11 cellular contexts compared by ENCODE assay signal in the genomic region with DNA sequence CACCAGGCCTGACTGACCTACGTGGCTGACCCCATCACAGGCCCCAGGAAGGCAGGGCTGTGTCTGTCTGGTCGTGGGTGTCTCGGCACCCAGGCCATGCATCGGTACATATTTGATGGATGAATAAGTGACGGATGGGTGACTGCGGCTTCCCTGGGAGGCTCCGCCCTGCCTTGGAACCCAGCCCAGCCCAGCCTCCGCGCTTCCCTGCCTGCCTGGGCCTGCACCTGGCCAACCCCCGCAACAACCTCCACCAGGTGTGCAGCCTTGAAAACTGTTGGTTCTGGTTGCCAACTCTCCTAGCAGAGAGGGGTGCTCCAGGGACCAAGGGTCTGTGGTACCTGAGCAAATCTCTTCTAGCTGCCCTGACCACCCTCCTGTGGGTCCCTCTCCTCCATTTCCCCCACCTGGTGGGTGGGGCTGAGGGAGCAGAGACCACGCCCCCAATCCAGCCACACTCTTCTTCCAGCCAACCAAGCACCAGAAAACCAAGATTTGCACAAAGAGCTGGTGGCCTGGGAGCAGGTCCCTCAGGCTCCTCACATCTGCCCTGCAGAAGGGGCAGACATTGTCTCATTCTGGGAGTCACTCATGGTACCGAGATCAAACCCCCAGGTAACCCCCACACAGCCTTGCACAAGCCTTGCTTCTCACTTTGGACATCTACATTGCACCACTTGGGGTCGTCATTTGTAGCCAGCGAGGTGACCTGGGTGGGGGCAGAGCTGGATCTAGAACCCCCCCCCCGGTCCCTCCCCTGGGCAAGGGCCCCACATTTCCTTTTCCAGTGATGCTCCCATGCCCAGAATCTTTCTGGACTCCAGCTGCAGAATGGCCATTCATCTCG.
DNase-seq lines count a peak whose midpoint lies in the region; ATAC-seq, FAIRE-seq and TF ChIP-seq lines count a peak whose summit lies in the region.
"Had no signal": no experiment of that assay in that cellular context is flagged by ENCODE, and none has a peak within 500 bp of the region (broad histone marks: within the 10 kb centered on the region; RNA-seq: fewer than 3 reads in every experiment).

No MANE protein-coding gene starts in this region.

- no TSS peak for BruUV-seq in K562 (replicated peaks; lab: Mats Ljungman, UMichigan)

- no peak for FAIRE-seq in K562 (lab: Jason Lieb, UNC)
- FAIRE-seq: GM12878 had no signal

- no peak overlapping the region for H3K4me3 ChIP-seq in K562
- H3K4me3 ChIP-seq: GM12878 had no signal

- no peak overlapping the region for H3K27ac ChIP-seq in K562 (ENCODE audit: extremely low read depth, low read depth, low read length)
- H3K27ac ChIP-seq: KMS-11 had no signal

- CTCF ChIA-PET in K562 (lab: Yijun Ruan, JAX; ENCODE audit: low intra/inter-chr PET ratio), result no interaction called here

- no peaks in the 10 kb centered on the region for H3K9me3 Mint-ChIP-seq in neural crest cell
- H3K9me3 Mint-ChIP-seq: memory B cell had no signal

- H3K4me1 Mint-ChIP-seq in neural crest cell, result peaks cover 63% of the 10 kb centered on the region

- no peaks in the 10 kb centered on the region for H3K9me1 ChIP-seq in K562 (ENCODE audit: control insufficient read depth, insufficient read depth, low read length)

- no peaks in the 10 kb centered on the region for H3K36me3 ChIP-seq in K562 (ENCODE audit: control insufficient read depth, insufficient read depth, low read length)

- no peak overlapping the region for H3K4me3 Mint-ChIP-seq in neural crest cell
- H3K4me3 Mint-ChIP-seq: memory B cell had no signal

- H3K79me2 ChIP-seq in K562 (ENCODE audit: control insufficient read depth, insufficient read depth, low read length), result no peaks in the 10 kb centered on the region

- in situ Hi-C loops in K562 (cut with MboI), result no loop called here

- TF ChIP-seq POLR2A in K562 (conservative IDR thresholded peaks at IDR 0.05), result no peak

- H3K27me3 ChIP-seq in K562 (ENCODE audit: control insufficient read depth in 2 of 2, insufficient read depth in 2 of 2, low read length in 2 of 2), result peaks cover 11 to 30% of the 10 kb centered on the region in 2 experiments; a peak in 4 of 5 replicates

- no peaks in the 10 kb centered on the region for H3K27me3 Mint-ChIP-seq in neural crest cell (ENCODE audit: low read depth)

- POLR2A ChIA-PET in K562 (lab: Yijun Ruan, JAX), result interaction anchor here (0.6 to 0.7 kb wide), 4 partner anchors 15 to 36 kb away, joined by 3 to 4 read pairs (median 3); no protein-coding TSS in a partner anchor

- 10% methylated on average over 16 of the region's 16 CpGs for WGBS in K562 (ENCODE audit: insufficient coverage, low coverage, missing lambda C conversion rate)

- TF ChIP-seq CTCF in K562 (IDR thresholded peaks at IDR 0.05 in 2 of 3, conservative IDR thresholded peaks at IDR 0.05 in 1 of 3; ENCODE audit: insufficient read depth in 2 of 3, low read depth in 1 of 3, low read length in 3 of 3) (no peak), neural crest cell (conservative IDR thresholded peaks at IDR 0.05) (no peak)

- peaks cover 2% of the 10 kb centered on the region; the same call in 1 of the 2 replicates for H4K20me1 ChIP-seq in K562 (replicated peaks; ENCODE audit: control insufficient read depth, insufficient read depth, low read length)

- DNase-seq in DMS153 treated with DMSO at 0.1 percent for 48 hours (lab: John Stamatoyannopoulos, UW; ENCODE audit: unreplicated experiment) (peak; percentile 92), NCI-H1436 treated with DMSO at 0.1 percent for 48 hours (lab: John Stamatoyannopoulos, UW) (peak; percentile 60), K562 (ENCODE audit: extremely low read depth in 1 of 4, low spot score in 3 of 4) (peak; percentile 34 to 54 (median 44)), neural crest cell (ENCODE audit: low read depth, low spot score) (no peak), activated gamma-delta T cell (lab: John Stamatoyannopoulos, UW) (no peak), inferior parietal cortex (ENCODE audit: extremely low spot score) (no peak)

- H3K4me1 ChIP-seq in K562 (replicated peaks in 1 of 2; ENCODE audit: control insufficient read depth in 2 of 2, insufficient read depth in 2 of 2, low read length in 2 of 2), result peaks cover 0 to 27% of the 10 kb centered on the region in 2 experiments; a peak in 3 of 5 replicates

- H3K4me2 ChIP-seq in K562 (ENCODE audit: insufficient read depth, low read length), result no peak overlapping the region
- H3K4me2 ChIP-seq: KMS-11 had no signal

- H3K9me3 ChIP-seq in K562 (replicated peaks; ENCODE audit: control insufficient read depth, insufficient read depth, low read depth, low read length), result no peaks in the 10 kb centered on the region

- ATAC-seq in K562 (peak; percentile 78), HG02642 (IDR thresholded peaks at IDR 0.05; ENCODE audit: poor library complexity, unreplicated experiment) (no peak), HG03039 (IDR thresholded peaks at IDR 0.05; ENCODE audit: unreplicated experiment) (no peak)
- ATAC-seq: GM12878 had no signal

- H2AFZ ChIP-seq in K562 (ENCODE audit: low read depth, low read length), result no peak overlapping the region

- H3K27ac Mint-ChIP-seq in neural crest cell (ENCODE audit: unreplicated experiment), result peak overlapping the region; percentile 62
- H3K27ac Mint-ChIP-seq: memory B cell had no signal

- H3K36me3 Mint-ChIP-seq in neural crest cell (ENCODE audit: low read depth), result no peaks in the 10 kb centered on the region
- H3K36me3 Mint-ChIP-seq: memory B cell had no signal

- TF ChIP-seq EP300 in K562 (IDR thresholded peaks at IDR 0.05; ENCODE audit: low read length), result no peak

- TF ChIP-seq RAD21 in K562 (CRISPR knock-in tag; conservative IDR thresholded peaks at IDR 0.05 in 1 of 2, IDR thresholded peaks at IDR 0.05 in 1 of 2), result no peak

- intact Hi-C loops in K562 (cut with micrococcal nuclease), result no loop called here

- peak overlapping the region in 1 of 2 experiments; percentile 6; a peak in 2 of 4 replicates for H3K9ac ChIP-seq in K562 (ENCODE audit: insufficient read depth in 1 of 2, low read depth in 2 of 2, low read length in 2 of 2)
- H3K9ac ChIP-seq: KMS-11 had no signal

TF ChIP-seq in K562, 482 proteins besides CTCF, POLR2A, EP300 and RAD21 (continues in another document):
- TF ChIP-seq, protein P1, sequence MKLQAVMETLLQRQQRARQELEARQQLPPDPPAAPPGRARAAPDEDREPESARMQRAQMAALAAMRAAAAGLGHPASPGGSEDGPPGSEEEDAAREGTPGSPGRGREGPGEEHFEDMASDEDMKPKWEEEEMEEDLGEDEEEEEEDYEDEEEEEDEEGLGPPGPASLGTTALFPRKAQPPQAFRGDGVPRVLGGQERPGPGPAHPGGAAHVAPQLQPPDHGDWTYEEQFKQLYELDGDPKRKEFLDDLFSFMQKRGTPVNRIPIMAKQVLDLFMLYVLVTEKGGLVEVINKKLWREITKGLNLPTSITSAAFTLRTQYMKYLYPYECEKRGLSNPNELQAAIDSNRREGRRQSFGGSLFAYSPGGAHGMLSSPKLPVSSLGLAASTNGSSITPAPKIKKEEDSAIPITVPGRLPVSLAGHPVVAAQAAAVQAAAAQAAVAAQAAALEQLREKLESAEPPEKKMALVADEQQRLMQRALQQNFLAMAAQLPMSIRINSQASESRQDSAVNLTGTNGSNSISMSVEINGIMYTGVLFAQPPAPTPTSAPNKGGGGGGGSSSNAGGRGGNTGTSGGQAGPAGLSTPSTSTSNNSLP (IDR thresholded peaks at IDR 0.05; ENCODE audit: borderline replicate concordance, low read depth, low read length), result no peak
- TF ChIP-seq, protein P2, sequence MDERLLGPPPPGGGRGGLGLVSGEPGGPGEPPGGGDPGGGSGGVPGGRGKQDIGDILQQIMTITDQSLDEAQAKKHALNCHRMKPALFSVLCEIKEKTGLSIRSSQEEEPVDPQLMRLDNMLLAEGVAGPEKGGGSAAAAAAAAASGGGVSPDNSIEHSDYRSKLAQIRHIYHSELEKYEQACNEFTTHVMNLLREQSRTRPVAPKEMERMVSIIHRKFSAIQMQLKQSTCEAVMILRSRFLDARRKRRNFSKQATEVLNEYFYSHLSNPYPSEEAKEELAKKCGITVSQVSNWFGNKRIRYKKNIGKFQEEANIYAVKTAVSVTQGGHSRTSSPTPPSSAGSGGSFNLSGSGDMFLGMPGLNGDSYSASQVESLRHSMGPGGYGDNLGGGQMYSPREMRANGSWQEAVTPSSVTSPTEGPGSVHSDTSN (CRISPR knock-in tag; IDR thresholded peaks at IDR 0.05; ENCODE audit: low read depth), result no peak
- TF ChIP-seq, protein P2 (tag; conservative IDR thresholded peaks at IDR 0.05; ENCODE audit: low read depth), result peak; percentile 47; the same call in 1 of the 2 replicates
- TF ChIP-seq CTBP1 (IDR thresholded peaks at IDR 0.05; ENCODE audit: borderline replicate concordance) (peak; percentile 69), NFIC (IDR thresholded peaks at IDR 0.05) (peak; percentile 55), ZEB2 (IDR thresholded peaks at IDR 0.05) (0 out of 2 replicates have a peak, but pooled peaks have one; percentile 52), JUN (IDR thresholded peaks at IDR 0.05; ENCODE audit: borderline replicate concordance, low read depth, low read length) (no peak), JUN (CRISPR knock-in tag; IDR thresholded peaks at IDR 0.05; ENCODE audit: borderline replicate concordance) (no peak), EGR1 (conservative IDR thresholded peaks at IDR 0.05) (0 out of 2 replicates have a peak, but pooled peaks have one; percentile 29), SRF (CRISPR knock-in tag; IDR thresholded peaks at IDR 0.05) (no peak), MEIS2 (IDR thresholded peaks at IDR 0.05; ENCODE audit: partially characterized antibody) (peak; percentile 72)
- TF ChIP-seq, protein P3, sequence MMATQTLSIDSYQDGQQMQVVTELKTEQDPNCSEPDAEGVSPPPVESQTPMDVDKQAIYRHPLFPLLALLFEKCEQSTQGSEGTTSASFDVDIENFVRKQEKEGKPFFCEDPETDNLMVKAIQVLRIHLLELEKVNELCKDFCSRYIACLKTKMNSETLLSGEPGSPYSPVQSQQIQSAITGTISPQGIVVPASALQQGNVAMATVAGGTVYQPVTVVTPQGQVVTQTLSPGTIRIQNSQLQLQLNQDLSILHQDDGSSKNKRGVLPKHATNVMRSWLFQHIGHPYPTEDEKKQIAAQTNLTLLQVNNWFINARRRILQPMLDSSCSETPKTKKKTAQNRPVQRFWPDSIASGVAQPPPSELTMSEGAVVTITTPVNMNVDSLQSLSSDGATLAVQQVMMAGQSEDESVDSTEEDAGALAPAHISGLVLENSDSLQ (IDR thresholded peaks at IDR 0.05), result peak; percentile 38; the same call in 1 of the 2 replicates

Comparison
In these comparisons a context has a peak if more than half of its experiments do, and no peak if none do; other contexts are left out.
1. DNase-seq: peak in DMS153 treated with DMSO at 0.1 percent for 48 hours (single experiment), NCI-H1436 treated with DMSO at 0.1 percent for 48 hours (single experiment) and K562 (4 of 4); none in neural crest cell (single experiment), activated gamma-delta T cell (single experiment) and inferior parietal cortex (single experiment).